In genomic region chr19:6015841-6016545, GRCh38 we compare ENCODE assay signal across 17 cellular contexts.
"Had no signal": no experiment of that assay in that cellular context is flagged by ENCODE, and none has a peak within 500 bp of the region (broad histone marks: within the 10 kb centered on the region; RNA-seq: fewer than 3 reads in every experiment).

No MANE protein-coding gene starts in this region.

- H3K36me3 ChIP-seq: colonic mucosa, ovary had no signal

- DNase-seq: colonic mucosa; dermis blood vessel endothelial cell; esophagus squamous epithelium; foreskin fibroblast; mammary epithelial cell; naive thymus-derived CD4-positive, alpha-beta T cell; ovary; right cardiac atrium; stimulated activated CD4-positive, alpha-beta T cell treated with anti-CD3 and anti-CD28 coated beads, Interleukin-15, amount 100 ng/mL, for 24 hours; stimulated activated CD4-positive, alpha-beta T cell treated with anti-CD3 and anti-CD28 coated beads, Interleukin-1b, Interleukin-23, amount 100 ng/mL, for 48 hours; stimulated activated CD4-positive, alpha-beta T cell treated with anti-CD3 and anti-CD28 coated beads, Interleukin-4, amount 100 ng/mL, for 24 hours; tibial artery had no signal

- H3K27me3 Mint-ChIP-seq: naive thymus-derived CD4-positive, alpha-beta T cell; progenitor cell of endocrine pancreas; stimulated activated naive CD8-positive, alpha-beta T cell treated with anti-CD3 and anti-CD28 coated beads, Interleukin-15, Interleukin-2, amounts not matched to agents 100 ng/mL and 50 ng/mL, for 24 hours had no signal

- H3K4me1 Mint-ChIP-seq: stimulated activated memory B cell treated with anti-CD40 and anti-IgM and Interleukin-4, amounts not matched to agents 10 μg/mL and 1 μg/mL and 100 μg/mL, for 72 hours had no signal

- H3K27me3 ChIP-seq: colonic mucosa, esophagus squamous epithelium, hepatocyte, ovary, tibial artery had no signal

- H3K9me3 ChIP-seq: colonic mucosa, esophagus squamous epithelium, ovary, tibial artery had no signal

- H3K27ac ChIP-seq: colonic mucosa, esophagus squamous epithelium, hepatocyte, ovary, tibial artery had no signal

- H3K4me3 Mint-ChIP-seq: naive thymus-derived CD4-positive, alpha-beta T cell; stimulated activated memory B cell treated with anti-CD40 and anti-IgM and Interleukin-4, amounts not matched to agents 10 μg/mL and 1 μg/mL and 100 μg/mL, for 72 hours; stimulated activated naive CD8-positive, alpha-beta T cell treated with anti-CD3 and anti-CD28 coated beads, Interleukin-15, Interleukin-2, amounts not matched to agents 100 ng/mL and 50 ng/mL, for 24 hours had no signal

- H3K4me2 ChIP-seq: hepatocyte, smooth muscle cell had no signal

- H3K36me3 Mint-ChIP-seq: naive thymus-derived CD4-positive, alpha-beta T cell; stimulated activated memory B cell treated with anti-CD40 and anti-IgM and Interleukin-4, amounts not matched to agents 10 μg/mL and 1 μg/mL and 100 μg/mL, for 72 hours had no signal

- H3K9me3 Mint-ChIP-seq: naive thymus-derived CD4-positive, alpha-beta T cell; stimulated activated memory B cell treated with anti-CD40 and anti-IgM and Interleukin-4, amounts not matched to agents 10 μg/mL and 1 μg/mL and 100 μg/mL, for 72 hours; stimulated activated naive CD8-positive, alpha-beta T cell treated with anti-CD3 and anti-CD28 coated beads, Interleukin-15, Interleukin-2, amounts not matched to agents 100 ng/mL and 50 ng/mL, for 24 hours had no signal

- H2AFZ ChIP-seq: hepatocyte had no signal

- H3K79me2 ChIP-seq: hepatocyte had no signal

- H3K27ac Mint-ChIP-seq: stimulated activated memory B cell treated with anti-CD40 and anti-IgM and Interleukin-4, amounts not matched to agents 10 μg/mL and 1 μg/mL and 100 μg/mL, for 72 hours; stimulated activated naive CD8-positive, alpha-beta T cell treated with anti-CD3 and anti-CD28 coated beads, Interleukin-15, Interleukin-2, amounts not matched to agents 100 ng/mL and 50 ng/mL, for 24 hours had no signal

- H3K4me1 ChIP-seq: colonic mucosa, esophagus squamous epithelium, tibial artery had no signal

- ATAC-seq: naive thymus-derived CD4-positive, alpha-beta T cell; right cardiac atrium; stimulated activated memory B cell treated with anti-CD40 and anti-IgM and Interleukin-4, amounts not matched to agents 10 μg/mL and 1 μg/mL and 100 μg/mL, for 72 hours had no signal

- H3K4me3 ChIP-seq: colonic mucosa, esophagus squamous epithelium, hepatocyte, ovary, smooth muscle cell, tibial artery had no signal
